In the genomic region with DNA sequence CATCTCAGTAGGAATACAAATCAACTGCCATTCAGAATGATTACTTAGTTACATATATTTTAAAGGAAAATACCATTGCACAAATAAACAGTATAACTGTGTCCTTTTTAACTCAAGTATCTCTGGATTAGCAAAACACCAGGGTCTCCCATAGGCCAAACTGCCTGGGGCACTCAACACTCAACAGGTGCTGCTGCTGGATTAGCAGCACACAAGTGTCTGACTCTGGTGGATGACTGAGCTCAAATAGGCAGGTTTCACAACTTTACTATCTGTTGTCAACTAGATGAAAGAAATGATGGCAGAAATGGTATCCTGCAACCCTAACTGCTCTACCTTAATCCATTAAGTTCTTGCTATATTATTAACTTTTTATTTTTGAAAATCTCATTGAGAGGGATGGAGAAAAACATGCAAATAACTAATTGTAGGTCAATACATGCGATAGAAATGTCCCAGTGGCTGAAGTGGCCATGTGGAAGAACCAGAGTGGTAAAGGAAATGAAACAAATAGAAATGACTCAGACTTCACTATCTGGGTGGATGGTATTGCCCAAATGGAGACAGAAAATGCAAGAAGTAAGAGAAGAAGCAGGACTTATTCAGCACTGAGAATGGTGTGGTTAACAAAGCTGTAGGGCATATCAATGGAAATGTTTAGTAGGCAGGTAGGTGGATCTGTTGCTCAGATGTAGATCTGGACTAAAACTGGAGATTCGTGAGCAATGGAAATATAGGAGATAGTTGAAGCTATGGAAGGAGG, we compare ENCODE assay signal across 10 cellular contexts.
DNase-seq lines count a peak whose midpoint lies in the region; ATAC-seq and TF ChIP-seq lines count a peak whose summit lies in the region.
"Had no signal": no experiment of that assay in that cellular context is flagged by ENCODE, and none has a peak within 500 bp of the region (broad histone marks: within the 10 kb centered on the region; RNA-seq: fewer than 3 reads in every experiment).

No MANE protein-coding gene starts in this region.

- H3F3A ChIP-seq in Loucy (ENCODE audit: low read depth) (no peaks in the 10 kb centered on the region), neural progenitor cell (ENCODE audit: low read depth) (no peaks in the 10 kb centered on the region)

- H3K27ac ChIP-seq in mammary epithelial cell (ENCODE audit: insufficient read depth, low read depth, low read length) (no peak overlapping the region), neural progenitor cell (no peak overlapping the region)
- H3K27ac ChIP-seq: C4-2B, HL-60 had no signal

- dilution Hi-C loops in mammary epithelial cell (cut with HindIII; ENCODE audit: low sequenced_read_pairs), result no loop called here

- H3K4me1 Mint-ChIP-seq in MCF 10A (ENCODE audit: insufficient read depth, unreplicated experiment), result no peaks in the 10 kb centered on the region
- H3K4me1 Mint-ChIP-seq in neural progenitor cell, result peaks cover 4% of the 10 kb centered on the region

- H3K9me3 ChIP-seq in mammary epithelial cell (replicated peaks; ENCODE audit: insufficient read depth, low read length), result no peaks in the 10 kb centered on the region
- no peaks in the 10 kb centered on the region for H3K9me3 ChIP-seq in Loucy (ENCODE audit: insufficient read depth, low read depth, low read length)
- H3K9me3 ChIP-seq in neural progenitor cell (ENCODE audit: low read depth), result no peaks in the 10 kb centered on the region

- H3K9ac ChIP-seq in mammary epithelial cell (ENCODE audit: insufficient read depth, low read length) (no peak overlapping the region), Loucy (ENCODE audit: low read depth, low read length, poor library complexity, severe bottlenecking) (no peak overlapping the region), neural progenitor cell (no peak overlapping the region)

- ATAC-seq in HG02759 (IDR thresholded peaks at IDR 0.05; ENCODE audit: unreplicated experiment), result peak; percentile 93

- H3K27me3 ChIP-seq in mammary epithelial cell (ENCODE audit: insufficient read depth, low read length) (no peaks in the 10 kb centered on the region), Loucy (ENCODE audit: insufficient read depth, low read length, poor library complexity, severe bottlenecking) (no peaks in the 10 kb centered on the region), neural progenitor cell (no peaks in the 10 kb centered on the region)

- no peak overlapping the region for H3K27ac Mint-ChIP-seq in MCF 10A (ENCODE audit: low read depth, unreplicated experiment)
- no peak overlapping the region for H3K27ac Mint-ChIP-seq in neural progenitor cell

- H3K36me3 ChIP-seq in mammary epithelial cell (ENCODE audit: insufficient read depth, low read length) (no peaks in the 10 kb centered on the region), Loucy (ENCODE audit: insufficient read depth, low read length) (no peaks in the 10 kb centered on the region), neural progenitor cell (no peaks in the 10 kb centered on the region)

- no peak overlapping the region for H2AFZ ChIP-seq in mammary epithelial cell (ENCODE audit: low read depth, low read length)
- H2AFZ ChIP-seq in Loucy (ENCODE audit: low read length), result 0 out of 2 replicates have a peak overlapping the region, but pooled peaks have one; percentile 3
- H2AFZ ChIP-seq in neural progenitor cell (replicated peaks), result no peak overlapping the region

- H4K20me1 ChIP-seq in mammary epithelial cell (ENCODE audit: insufficient read depth, low read length) (no peaks in the 10 kb centered on the region), Loucy (ENCODE audit: insufficient read depth, low read length, poor library complexity, severe bottlenecking) (no peaks in the 10 kb centered on the region), neural progenitor cell (ENCODE audit: low read depth) (no peaks in the 10 kb centered on the region)

- POLR2A ChIA-PET in MCF 10A (lab: Yijun Ruan, JAX), result no interaction called here

- CTCF ChIA-PET in mammary epithelial cell (lab: Charles Lee; ENCODE audit: low non-redundant PET) (no interaction called here), MCF 10A (lab: Yijun Ruan, JAX) (interaction anchor here (0.7 to 0.9 kb wide), 3 partner anchors 9 to 98 kb away, joined by 3 to 5 read pairs (median 3); no protein-coding TSS in a partner anchor)

- no peaks in the 10 kb centered on the region for H3K9me3 Mint-ChIP-seq in MCF 10A (ENCODE audit: unreplicated experiment)
- no peaks in the 10 kb centered on the region for H3K9me3 Mint-ChIP-seq in neural progenitor cell

- H3K4me3 ChIP-seq in mammary epithelial cell (replicated peaks in 1 of 3; ENCODE audit: insufficient read depth in 1 of 3, low read depth in 2 of 3, low read length in 3 of 3) (no peak overlapping the region), Loucy (ENCODE audit: low read length, poor library complexity, severe bottlenecking) (no peak overlapping the region), neural progenitor cell (no peak overlapping the region)

- in situ Hi-C loops in mammary epithelial cell (cut with MboI; ENCODE audit: low sequenced_read_pairs in 2 of 2), result no loop called here

- TF ChIP-seq CTCF in mammary epithelial cell (conservative IDR thresholded peaks at IDR 0.05 in 1 of 2, IDR thresholded peaks at IDR 0.05 in 1 of 2; ENCODE audit: extremely low read depth in 1 of 2, insufficient read depth in 1 of 2, low read depth in 1 of 2, low read length in 2 of 2) (no peak), MCF 10A (IDR thresholded peaks at IDR 0.05; ENCODE audit: unreplicated experiment) (no peak), Loucy (conservative IDR thresholded peaks at IDR 0.05; ENCODE audit: low read length) (no peak), neural progenitor cell (IDR thresholded peaks at IDR 0.05) (no peak)

- H3K79me2 ChIP-seq in mammary epithelial cell (ENCODE audit: insufficient read depth, low read length) (no peaks in the 10 kb centered on the region), Loucy (ENCODE audit: insufficient read depth, low read length) (no peaks in the 10 kb centered on the region), neural progenitor cell (ENCODE audit: low read depth) (no peaks in the 10 kb centered on the region)

- no peak overlapping the region for H3K4me3 Mint-ChIP-seq in MCF 10A (ENCODE audit: unreplicated experiment)
- no peak overlapping the region for H3K4me3 Mint-ChIP-seq in neural progenitor cell

- 100% methylated on average over 2 of the region's 2 CpGs for WGBS in mammary epithelial cell (ENCODE audit: low coverage, missing lambda C conversion rate)

- H3K27me3 Mint-ChIP-seq in MCF 10A (ENCODE audit: insufficient read depth, unreplicated experiment) (no peaks in the 10 kb centered on the region), neural progenitor cell (ENCODE audit: insufficient read depth, low read depth) (peaks cover 2% of the 10 kb centered on the region)

- DNase-seq in mammary epithelial cell, result peak; percentile 12
- DNase-seq in MCF 10A (ENCODE audit: unreplicated experiment), result no peak
- no peak for DNase-seq in KG1 (lab: John Stamatoyannopoulos, UW)
- no peak for DNase-seq in SK-N-DZ (ENCODE audit: low spot score)
- DNase-seq in DMS 273 (lab: John Stamatoyannopoulos, UW; ENCODE audit: unreplicated experiment), result no peak
- DNase-seq in neural progenitor cell (ENCODE audit: low spot score), result no peak

- intact Hi-C loops in mammary epithelial cell (cut with micrococcal nuclease) (no loop called here), MCF 10A (cut with micrococcal nuclease) (no loop called here)

- H3K4me1 ChIP-seq in mammary epithelial cell (ENCODE audit: insufficient read depth, low read length) (no peaks in the 10 kb centered on the region), Loucy (ENCODE audit: insufficient read depth, low read length, poor library complexity, severe bottlenecking) (no peaks in the 10 kb centered on the region), neural progenitor cell (no peaks in the 10 kb centered on the region)

- no TSS peak for BruUV-seq in mammary epithelial cell (replicated peaks; lab: Mats Ljungman, UMichigan)
- no TSS peak for BruUV-seq in MCF 10A (replicated peaks; lab: Mats Ljungman, UMichigan)

- H3K36me3 Mint-ChIP-seq in MCF 10A (ENCODE audit: insufficient read depth, unreplicated experiment) (no peaks in the 10 kb centered on the region), neural progenitor cell (no peaks in the 10 kb centered on the region)

- no peaks in the 10 kb centered on the region for H3K9me2 ChIP-seq in Loucy (replicated peaks; ENCODE audit: low read depth, low read length)

- H3K4me2 ChIP-seq in mammary epithelial cell (ENCODE audit: insufficient read depth, low read depth, low read length), result no peak overlapping the region
- no peak overlapping the region for H3K4me2 ChIP-seq in Loucy (ENCODE audit: low read depth, low read length, poor library complexity, severe bottlenecking)
- no peak overlapping the region for H3K4me2 ChIP-seq in neural progenitor cell
